31 cellular contexts compared by ENCODE assay signal in genomic region chr4:158331863-158332262, GRCh38.
DNase-seq lines count a peak whose midpoint lies in the region; ATAC-seq, FAIRE-seq and TF ChIP-seq lines count a peak whose summit lies in the region.
"Had no signal": no experiment of that assay in that cellular context is flagged by ENCODE, and none has a peak within 500 bp of the region (broad histone marks: within the 10 kb centered on the region; RNA-seq: fewer than 3 reads in every experiment).

No MANE protein-coding gene starts in this region.

- H2AFZ ChIP-seq in K562 (ENCODE audit: low read depth, low read length) (no peak overlapping the region), H1 (ENCODE audit: low read length) (no peak overlapping the region)

- H2AK5ac ChIP-seq in H1 (ENCODE audit: low read depth, low read length): no peak overlapping the region

- TF ChIP-seq CTCF in K562 (IDR thresholded peaks at IDR 0.05 in 2 of 3, conservative IDR thresholded peaks at IDR 0.05 in 1 of 3; ENCODE audit: insufficient read depth in 2 of 3, low read depth in 1 of 3, low read length in 3 of 3): no peak
- TF ChIP-seq CTCF in H1 (IDR thresholded peaks at IDR 0.05; ENCODE audit: control extremely low read depth in 1 of 3, insufficient read depth in 1 of 3, low read depth in 1 of 3, low read length in 3 of 3): no peak

- H2BK20ac ChIP-seq in H1 (ENCODE audit: low read length): no peak overlapping the region

- H4K20me1 ChIP-seq in K562 (replicated peaks; ENCODE audit: control insufficient read depth, insufficient read depth, low read length) (no peaks in the 10 kb centered on the region), H1 (replicated peaks in 1 of 2; ENCODE audit: control insufficient read depth in 1 of 2, insufficient read depth in 2 of 2, low read length in 2 of 2) (no peaks in the 10 kb centered on the region)
- H4K20me1 ChIP-seq: BLaER1; BLaER1 treated with 17β-estradiol and CSF1 and Interleukin-3, amounts not matched to agents 10 nM and 100 nM had no signal

- H3K56ac ChIP-seq in H1 (replicated peaks; ENCODE audit: insufficient read length, low read depth, low read length): no peak overlapping the region

- POLR2A ChIA-PET in K562 (lab: Yijun Ruan, JAX): no interaction called here
- POLR2A ChIA-PET in H1 (lab: Charles Lee; ENCODE audit: partially characterized antibody): no interaction called here

- no peaks in the 10 kb centered on the region for H3K9me1 ChIP-seq in K562 (ENCODE audit: control insufficient read depth, insufficient read depth, low read length)

- CTCF ChIA-PET in K562 (lab: Yijun Ruan, JAX; ENCODE audit: low intra/inter-chr PET ratio) (no interaction called here), H1 (lab: Charles Lee; ENCODE audit: partially characterized antibody) (interaction anchor here (1.4 kb wide), 1 partner anchor 77 kb away, joined by 3 read pairs; no protein-coding TSS in a partner anchor)

- H3K27me3 ChIP-seq in K562 (ENCODE audit: control insufficient read depth in 2 of 2, insufficient read depth in 2 of 2, low read length in 2 of 2): no peaks in the 10 kb centered on the region
- peaks cover 0 to 2% (median 0%) of the 10 kb centered on the region in 4 experiments; a peak in 1 of 7 replicates for H3K27me3 ChIP-seq in H1 (replicated peaks in 1 of 4; ENCODE audit: control insufficient read depth in 3 of 4, extremely low read depth in 1 of 4, insufficient read depth in 3 of 4, low read length in 3 of 4)
- H3K27me3 ChIP-seq: BE2C; BLaER1; BLaER1 treated with 17β-estradiol and CSF1 and Interleukin-3, amounts not matched to agents 10 nM and 100 nM had no signal

- H3K79me2 ChIP-seq in K562 (ENCODE audit: control insufficient read depth, insufficient read depth, low read length): no peaks in the 10 kb centered on the region
- no peaks in the 10 kb centered on the region for H3K79me2 ChIP-seq in H1 (ENCODE audit: control insufficient read depth in 1 of 2, insufficient read depth in 2 of 2, low read length in 2 of 2)

- no peak overlapping the region for H3K14ac ChIP-seq in H1 (ENCODE audit: insufficient read length)

- H2BK5ac ChIP-seq in H1 (ENCODE audit: low read depth, low read length): no peak overlapping the region

- TF ChIP-seq RAD21 in K562 (CRISPR knock-in tag; conservative IDR thresholded peaks at IDR 0.05 in 1 of 2, IDR thresholded peaks at IDR 0.05 in 1 of 2) (no peak), H1 (IDR thresholded peaks at IDR 0.05 in 1 of 2, conservative IDR thresholded peaks at IDR 0.05 in 1 of 2; ENCODE audit: low read depth in 2 of 2, low read length in 2 of 2) (no peak)

- H2BK12ac ChIP-seq in H1 (ENCODE audit: low read depth, low read length): no peak overlapping the region

- in situ Hi-C loops in K562 (cut with MboI): no loop called here

- BruUV-seq in K562 (replicated peaks; lab: Mats Ljungman, UMichigan): no TSS peak

- no peak overlapping the region for H3K18ac ChIP-seq in H1 (ENCODE audit: extremely low read depth, low read length)

- H3K23me2 ChIP-seq in H1 (ENCODE audit: low read depth, low read length): no peaks in the 10 kb centered on the region

- no peaks in the 10 kb centered on the region for H3K36me3 ChIP-seq in K562 (ENCODE audit: control insufficient read depth, insufficient read depth, low read length)
- H3K36me3 ChIP-seq in H1 (ENCODE audit: control insufficient read depth in 2 of 4, insufficient read depth in 4 of 4, low read length in 3 of 4): no peaks in the 10 kb centered on the region
- H3K36me3 ChIP-seq: BE2C; BLaER1; BLaER1 treated with 17β-estradiol and CSF1 and Interleukin-3, amounts not matched to agents 10 nM and 100 nM had no signal

- H3K4me1 ChIP-seq in K562 (replicated peaks in 1 of 2; ENCODE audit: control insufficient read depth in 2 of 2, insufficient read depth in 2 of 2, low read length in 2 of 2) (no peaks in the 10 kb centered on the region), H1 (replicated peaks in 1 of 4; ENCODE audit: control insufficient read depth in 3 of 4, insufficient read depth in 4 of 4, low read length in 3 of 4) (peaks cover 2 to 6% (median 3%) of the 10 kb centered on the region in 4 experiments; a peak in 3 of 7 replicates)
- H3K4me1 ChIP-seq: A549; BE2C; BLaER1; BLaER1 treated with 17β-estradiol and CSF1 and Interleukin-3, amounts not matched to agents 10 nM and 100 nM; Caco-2 had no signal

- no peak for TF ChIP-seq POLR2A in K562 (conservative IDR thresholded peaks at IDR 0.05)
- TF ChIP-seq POLR2A in H1 (IDR thresholded peaks at IDR 0.05; ENCODE audit: control extremely low read depth in 1 of 2, low read depth in 2 of 2, low read length in 2 of 2): no peak

- no peak overlapping the region for H4K91ac ChIP-seq in H1 (replicated peaks; ENCODE audit: insufficient read length, low read length)

- no peak overlapping the region for H3K23ac ChIP-seq in H1 (ENCODE audit: insufficient read length)

- FAIRE-seq in K562 (lab: Jason Lieb, UNC): no peak
- no peak for FAIRE-seq in H1 (lab: Jason Lieb, UNC)
- FAIRE-seq: A204.1, A549, D721Med had no signal

- TF ChIP-seq EP300 in K562 (IDR thresholded peaks at IDR 0.05; ENCODE audit: low read length): no peak
- no peak for TF ChIP-seq EP300 in H1 (IDR thresholded peaks at IDR 0.05; ENCODE audit: borderline replicate concordance in 1 of 2, low read depth in 2 of 2, low read length in 2 of 2)

- H3K9ac ChIP-seq in K562 (ENCODE audit: insufficient read depth in 1 of 2, low read depth in 2 of 2, low read length in 2 of 2): no peak overlapping the region
- H3K9ac ChIP-seq in H1 (replicated peaks in 1 of 4; ENCODE audit: extremely low read depth in 1 of 4, low read depth in 3 of 4, low read length in 3 of 4): no peak overlapping the region
- H3K9ac ChIP-seq: BLaER1; BLaER1 treated with 17β-estradiol and CSF1 and Interleukin-3, amounts not matched to agents 10 nM and 100 nM had no signal

- H3K4me3 ChIP-seq in K562 (no peak overlapping the region), H1 (ENCODE audit: extremely low read depth in 1 of 4, insufficient read depth in 2 of 4, low read depth in 3 of 4, low read length in 4 of 4) (no peak overlapping the region)
- H3K4me3 ChIP-seq: A549; BLaER1; BLaER1 treated with 17β-estradiol and CSF1 and Interleukin-3, amounts not matched to agents 10 nM and 100 nM had no signal

- no peak overlapping the region for H4K8ac ChIP-seq in H1 (ENCODE audit: extremely low read depth, insufficient read depth, low read length)

- H4K5ac ChIP-seq in H1 (ENCODE audit: insufficient read length, low read depth, low read length): no peak overlapping the region

- no peaks in the 10 kb centered on the region for H3K9me3 ChIP-seq in K562 (replicated peaks; ENCODE audit: control insufficient read depth, insufficient read depth, low read depth, low read length)
- no peaks in the 10 kb centered on the region for H3K9me3 ChIP-seq in H1 (ENCODE audit: insufficient read depth in 2 of 2, low read depth in 1 of 2, low read length in 1 of 2)
- H3K9me3 ChIP-seq: A549; BE2C; BLaER1; BLaER1 treated with 17β-estradiol and CSF1 and Interleukin-3, amounts not matched to agents 10 nM and 100 nM; Caco-2 had no signal

- no peak overlapping the region for H3K4me2 ChIP-seq in K562 (ENCODE audit: insufficient read depth, low read length)
- no peak overlapping the region for H3K4me2 ChIP-seq in H1 (ENCODE audit: insufficient read depth in 1 of 2, low read depth in 2 of 2, low read length in 2 of 2)
- H3K4me2 ChIP-seq: A549; BLaER1; BLaER1 treated with 17β-estradiol and CSF1 and Interleukin-3, amounts not matched to agents 10 nM and 100 nM had no signal

- intact Hi-C loops in K562 (cut with micrococcal nuclease): no loop called here

- no peak overlapping the region for H2BK15ac ChIP-seq in H1 (ENCODE audit: low read length)

- no peak overlapping the region for H2BK120ac ChIP-seq in H1 (replicated peaks; ENCODE audit: low read depth, low read length)

- no peak overlapping the region for H3K4ac ChIP-seq in H1 (replicated peaks; ENCODE audit: insufficient read length, low read depth, low read length)

- no peaks in the 10 kb centered on the region for H3K79me1 ChIP-seq in H1 (ENCODE audit: low read depth, low read length)

- DNase-seq in K562 (ENCODE audit: extremely low read depth in 1 of 4, low spot score in 3 of 4): no peak
- no peak for DNase-seq in H1 (ENCODE audit: low read depth in 1 of 2, low spot score in 2 of 2)
- no peak for DNase-seq in AG08396 (ENCODE audit: low spot score)
- DNase-seq: 8988T; ACHN; AML-193; BE2C; C1 segment of cervical spinal cord; Caco-2; Calu3; CD4-positive, alpha-beta memory T cell; CD4-positive, alpha-beta T cell; CD4-positive, CD25-positive, alpha-beta regulatory T cell; CD8-positive, alpha-beta memory T cell; CD8-positive, alpha-beta T cell; COR-L47; DMS 273 treated with DMSO at 0.1 percent for 48 hours; DMS153; DMS53; DMS79; DMS79 treated with DMSO at 0.1 percent for 48 hours; DND-41; EL had no signal

- ATAC-seq in K562 (no peak), GM19023 (IDR thresholded peaks at IDR 0.05; ENCODE audit: unreplicated experiment) (no peak)
- ATAC-seq: A549; CD8-positive, alpha-beta T cell had no signal

- H3K27ac ChIP-seq in K562 (ENCODE audit: extremely low read depth, low read depth, low read length) (no peak overlapping the region), H1 (ENCODE audit: low read depth, low read length) (no peak overlapping the region)
- H3K27ac ChIP-seq: 22Rv1; A549; BLaER1; BLaER1 treated with 17β-estradiol and CSF1 and Interleukin-3, amounts not matched to agents 10 nM and 100 nM; C4-2B had no signal

TF ChIP-seq in K562, 482 proteins besides CTCF, POLR2A, EP300 and RAD21:
- TF ChIP-seq RBM25 (IDR thresholded peaks at IDR 0.05; ENCODE audit: low read depth, low read length, severe bottlenecking): peak; percentile 83
- TF ChIP-seq ZNF146 (CRISPR knock-in tag; IDR thresholded peaks at IDR 0.05; ENCODE audit: unreplicated experiment): peak; percentile 74
- no peak for TF ChIP-seq HMG20A (CRISPR knock-in tag; conservative IDR thresholded peaks at IDR 0.05)

TF ChIP-seq in H1, 55 proteins besides CTCF, POLR2A, EP300 and RAD21:
- TF ChIP-seq BACH1 (IDR thresholded peaks at IDR 0.05; ENCODE audit: low read length) (no peak), KDM1A (IDR thresholded peaks at IDR 0.05; ENCODE audit: borderline replicate concordance, low read length) (0 out of 2 replicates have a peak, but pooled peaks have one; percentile 24)

Comparison
In these comparisons a context has a peak if more than half of its experiments do, and no peak if none do; other contexts are left out.
1. Of the 49 proteins assayed by ChIP-seq in both K562 and H1: peak only in K562: none; only in H1: KDM1A; in both: none; in neither: 48.